9 cellular contexts compared by ENCODE assay signal in the genomic region with DNA sequence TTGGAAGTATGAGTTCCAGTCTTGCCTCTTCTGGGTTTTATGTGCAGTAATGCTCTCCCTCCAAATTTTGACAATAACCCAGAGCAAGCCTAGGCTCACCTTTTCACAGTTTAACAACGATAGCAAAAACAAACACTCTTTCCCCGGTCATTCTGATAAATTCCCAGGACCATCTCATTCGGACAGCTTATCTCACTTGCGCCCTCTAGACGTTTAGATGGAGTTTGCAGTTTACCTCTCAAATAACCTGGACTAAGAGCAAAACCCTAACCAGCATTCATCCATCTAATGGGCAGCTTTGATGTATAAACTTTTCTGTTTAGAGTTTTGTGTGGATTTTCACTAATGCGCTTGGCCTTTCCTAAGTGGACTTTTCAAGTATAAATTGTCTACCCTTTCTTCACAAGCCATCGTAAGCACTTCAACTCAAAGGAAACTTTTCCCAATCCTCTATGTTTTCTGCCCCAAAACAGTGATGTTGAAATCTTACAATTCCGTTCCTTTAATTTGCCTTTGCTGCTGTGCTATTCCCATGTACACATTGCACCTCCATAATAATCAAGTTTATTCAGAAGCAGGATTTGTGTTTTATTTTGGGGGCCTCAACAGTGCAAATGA.
DNase-seq lines count a peak whose midpoint lies in the region; ATAC-seq and TF ChIP-seq lines count a peak whose summit lies in the region.
"Had no signal": no experiment of that assay in that cellular context is flagged by ENCODE, and none has a peak within 500 bp of the region (broad histone marks: within the 10 kb centered on the region; RNA-seq: fewer than 3 reads in every experiment).

No MANE protein-coding gene starts in this region.

- H3K4me1 ChIP-seq in left lung = no peaks in the 10 kb centered on the region

- no peaks in the 10 kb centered on the region for H3K27me3 ChIP-seq in WERI-Rb-1 (ENCODE audit: insufficient read depth, low read depth, severe bottlenecking)
- H3K27me3 ChIP-seq in left lung = no peaks in the 10 kb centered on the region

- H3K27ac Mint-ChIP-seq in T-helper 2 cell treated with Interferon-gamma antibody and Interleukin-4, amounts not matched to agents 5 μg/mL and 100 μg/mL, for 36 hours = no peak overlapping the region

- no peak for DNase-seq in GM10266 (ENCODE audit: extremely low spot score)
- peak; percentile 31 for DNase-seq in WERI-Rb-1
- no peak for DNase-seq in left lung
- DNase-seq in activated T-cell treated with anti-CD3 and anti-CD28 coated beads, Interleukin-2, amount 50 U/mL, for 1 hour = no peak
- no peak for DNase-seq in T-helper 1 cell
- DNase-seq in T-helper 2 cell treated with Interferon-gamma antibody and Interleukin-4, amounts not matched to agents 5 μg/mL and 100 μg/mL, for 36 hours (ENCODE audit: low spot score) = no peak

- H3K36me3 Mint-ChIP-seq in T-helper 2 cell treated with Interferon-gamma antibody and Interleukin-4, amounts not matched to agents 5 μg/mL and 100 μg/mL, for 36 hours (ENCODE audit: low read depth) = no peaks in the 10 kb centered on the region

- TF ChIP-seq CTCF in GM10266 (IDR thresholded peaks at IDR 0.05; ENCODE audit: control insufficient read depth, insufficient read depth, low read depth, missing control alignments) (peak; percentile 51), WERI-Rb-1 (IDR thresholded peaks at IDR 0.05; ENCODE audit: low read depth, low read length) (peak; percentile 81), left lung (IDR thresholded peaks at IDR 0.05) (peak in 1 of 2 donors; percentile 33)

- H3K4me3 ChIP-seq in WERI-Rb-1 (ENCODE audit: low read depth, low read length) (no peak overlapping the region), left lung (no peak overlapping the region)
- H3K4me3 ChIP-seq: SK-N-MC had no signal

- no peaks in the 10 kb centered on the region for H3K9me3 Mint-ChIP-seq in T-helper 2 cell treated with Interferon-gamma antibody and Interleukin-4, amounts not matched to agents 5 μg/mL and 100 μg/mL, for 36 hours

- no peak overlapping the region for H3K27ac ChIP-seq in WERI-Rb-1
- H3K27ac ChIP-seq in left lung = no peak overlapping the region
- H3K27ac ChIP-seq: SK-N-MC had no signal

- no peaks in the 10 kb centered on the region for H3K4me1 Mint-ChIP-seq in T-helper 2 cell treated with Interferon-gamma antibody and Interleukin-4, amounts not matched to agents 5 μg/mL and 100 μg/mL, for 36 hours (ENCODE audit: low read depth)

- intact Hi-C loops in left lung (cut with DNase I) = no loop called here

- H3K36me3 ChIP-seq in WERI-Rb-1 (no peaks in the 10 kb centered on the region), left lung (no peaks in the 10 kb centered on the region)

- H3K27me3 Mint-ChIP-seq in T-helper 2 cell treated with Interferon-gamma antibody and Interleukin-4, amounts not matched to agents 5 μg/mL and 100 μg/mL, for 36 hours (ENCODE audit: low read depth) = no peaks in the 10 kb centered on the region

- no peak overlapping the region for H3K4me3 Mint-ChIP-seq in T-helper 2 cell treated with Interferon-gamma antibody and Interleukin-4, amounts not matched to agents 5 μg/mL and 100 μg/mL, for 36 hours

- H3K9me3 ChIP-seq in WERI-Rb-1 (ENCODE audit: severe bottlenecking) (no peaks in the 10 kb centered on the region), left lung (peaks cover 0 to 5% of the 10 kb centered on the region in 2 donors)

- ATAC-seq in HG03342 (IDR thresholded peaks at IDR 0.05; ENCODE audit: unreplicated experiment) = peak; percentile 63
- ATAC-seq in left lung = peak; percentile 52
- no peak for ATAC-seq in GM18498 (IDR thresholded peaks at IDR 0.05; ENCODE audit: unreplicated experiment)
